Comparison of ENCODE assay signal across 16 cellular contexts in the genomic region with DNA sequence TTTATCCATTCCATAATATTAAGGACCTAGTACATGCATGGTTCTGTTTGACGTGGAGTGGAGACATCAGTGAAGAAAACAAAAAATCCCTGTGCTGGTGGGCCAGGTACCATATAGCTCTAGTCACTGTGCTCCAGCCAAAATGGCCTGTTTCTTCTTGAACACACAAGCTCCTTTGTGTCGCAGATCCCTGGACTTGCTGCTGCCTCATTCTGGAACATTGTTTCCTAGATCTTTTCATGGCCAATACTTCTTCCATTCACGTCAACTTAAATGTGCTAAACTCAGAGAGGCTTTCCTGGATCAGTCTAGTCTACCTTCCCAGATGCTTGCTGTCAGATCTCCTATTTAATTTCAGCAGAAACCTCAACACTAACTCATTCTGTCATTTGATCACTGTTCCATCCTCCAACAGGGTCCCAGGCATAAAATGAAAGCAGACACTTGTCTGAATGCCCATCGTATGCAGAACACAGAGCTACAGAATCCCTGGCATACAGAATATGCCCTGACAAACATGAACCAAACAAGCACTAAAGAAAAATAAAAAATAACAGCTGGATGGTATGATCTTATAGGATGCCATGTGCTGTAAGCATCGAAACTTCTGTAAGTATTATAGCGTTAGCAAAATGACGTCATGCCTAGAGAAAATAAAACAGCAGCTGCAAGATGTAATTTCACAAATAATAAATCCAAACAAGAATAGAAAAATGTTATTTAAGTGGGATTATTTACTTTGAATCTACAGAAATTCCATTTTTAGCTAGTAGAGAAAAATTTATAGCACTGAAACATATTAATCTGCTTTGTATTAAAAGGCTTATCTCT.
"Had no signal": no experiment of that assay in that cellular context is flagged by ENCODE, and none has a peak within 500 bp of the region (broad histone marks: within the 10 kb centered on the region; RNA-seq: fewer than 3 reads in every experiment).

No MANE protein-coding gene starts in this region.

- H3K27me3 ChIP-seq: adrenal gland, left lung, upper lobe of right lung had no signal

- H3K4me1 ChIP-seq: adrenal gland, left lung, upper lobe of right lung had no signal

- H3K27ac ChIP-seq: adrenal gland, coronary artery, heart right ventricle, left lung, thoracic aorta, upper lobe of right lung, WERI-Rb-1 had no signal

- H3K36me3 ChIP-seq: adrenal gland, heart right ventricle, left lung, thoracic aorta, upper lobe of right lung, WERI-Rb-1 had no signal

- H3K9me3 ChIP-seq: adrenal gland, heart right ventricle, left lung, thoracic aorta, upper lobe of right lung had no signal

- H3K4me3 ChIP-seq: adrenal gland, coronary artery, heart right ventricle, left lung, thoracic aorta, upper lobe of right lung had no signal

- DNase-seq: activated CD4-positive, alpha-beta T cell treated with anti-CD3 and anti-CD28 coated beads, Interleukin-2, amount 50 U/mL, for 48 hours; activated effector memory CD4-positive, alpha-beta T cell treated with Interleukin-2 at 50 U/mL for 16 hours; activated T-cell treated with anti-CD3 and anti-CD28 coated beads, Interleukin-2, amount 50 U/mL, for 24 hours; adrenal gland; effector CD8-positive, alpha-beta T cell; foreskin melanocyte; heart right ventricle; islet precursor cell; left lung; natural killer cell; right cardiac atrium; T-helper 17 cell; upper lobe of right lung; WERI-Rb-1 had no signal
